In the genomic region with DNA sequence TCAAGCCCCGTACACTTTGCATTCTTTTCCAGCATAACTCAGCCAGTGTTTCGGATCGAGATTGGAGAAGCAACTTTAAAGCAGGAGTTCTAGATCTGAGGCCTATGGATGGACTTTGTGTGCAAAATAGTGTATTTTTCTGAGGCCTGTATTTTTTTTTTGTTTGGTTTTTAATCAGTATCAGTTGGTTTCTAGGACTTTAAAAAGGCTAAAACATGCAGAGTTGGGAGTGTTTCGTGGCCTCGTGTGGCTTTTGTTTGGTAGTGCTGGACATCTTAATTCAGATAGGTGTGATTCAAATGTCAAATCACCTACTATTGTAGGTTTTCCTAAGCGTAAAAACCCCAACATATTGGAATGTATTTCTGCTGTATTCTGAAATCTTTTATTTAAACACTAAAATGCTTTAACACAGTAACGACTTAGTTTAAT, we compare ENCODE assay signal across 8 cellular contexts. TPM values are rescaled to one million over a fixed set of nuclear protein-coding genes. Genes with fewer than 3 reads are reported as not detected.
DNase-seq lines count a peak whose midpoint lies in the region; ATAC-seq lines count a peak whose summit lies in the region.

No MANE protein-coding gene starts in this region.

- intact Hi-C loops in activated CD4-positive, alpha-beta T cell treated with anti-CD3 and anti-CD28 coated beads, Interleukin-2, amount 10 ng/mL, durations not matched to agents 24 days and 14 days (cut with micrococcal nuclease): loop anchor here (5.0 to 10.0 kb wide), 2 partner anchors 744 to 1286 kb away; no protein-coding TSS in a partner anchor

- ATAC-seq in HG02973 (IDR thresholded peaks at IDR 0.05; ENCODE audit: unreplicated experiment): no peak

- H3K4me3 Mint-ChIP-seq in activated CD4-positive, alpha-beta T cell treated with anti-CD3 and anti-CD28 coated beads, Interleukin-2, amount 10 ng/mL, durations not matched to agents 24 days and 14 days: peak overlapping the region; percentile 99

- no peaks in the 10 kb centered on the region for H3K9me3 Mint-ChIP-seq in activated CD4-positive, alpha-beta T cell treated with anti-CD3 and anti-CD28 coated beads, Interleukin-2, amount 10 ng/mL, durations not matched to agents 24 days and 14 days

- H3K36me3 ChIP-seq in NT2/D1 (ENCODE audit: insufficient read depth, insufficient read length, low read length): peaks cover 12% of the 10 kb centered on the region
- peaks cover 7% of the 10 kb centered on the region for H3K36me3 ChIP-seq in ectodermal cell (ENCODE audit: control insufficient read depth, insufficient read depth, low read length)
- peaks cover 13% of the 10 kb centered on the region for H3K36me3 ChIP-seq in neuron (ENCODE audit: insufficient read depth, low read length)

- H3K4me3 ChIP-seq in NT2/D1 (ENCODE audit: insufficient read length, low read depth) (peak overlapping the region; percentile 82), ectodermal cell (ENCODE audit: insufficient read depth, low read depth, low read length) (peak overlapping the region; percentile 71), neuron (ENCODE audit: low read length) (peak overlapping the region; percentile 94)

- H3K27me3 ChIP-seq in NT2/D1 (ENCODE audit: insufficient read depth, insufficient read length): no peaks in the 10 kb centered on the region
- H3K27me3 ChIP-seq in ectodermal cell (ENCODE audit: control insufficient read depth, insufficient read depth, low read length, poor library complexity, severe bottlenecking): no peaks in the 10 kb centered on the region
- no peaks in the 10 kb centered on the region for H3K27me3 ChIP-seq in neuron (ENCODE audit: insufficient read depth, low read length)

- peak overlapping the region; percentile 91 for H2AFZ ChIP-seq in neuron (ENCODE audit: low read depth, low read length)

- H3K4me1 ChIP-seq in NT2/D1 (ENCODE audit: insufficient read depth, insufficient read length): no peaks in the 10 kb centered on the region
- no peaks in the 10 kb centered on the region for H3K4me1 ChIP-seq in ectodermal cell (ENCODE audit: control insufficient read depth, insufficient read depth, low read length)
- peaks cover 18% of the 10 kb centered on the region for H3K4me1 ChIP-seq in neuron (ENCODE audit: insufficient read depth, low read length)

- H3K4me1 Mint-ChIP-seq in activated CD4-positive, alpha-beta T cell treated with anti-CD3 and anti-CD28 coated beads, Interleukin-2, amount 10 ng/mL, durations not matched to agents 24 days and 14 days: peaks cover 27% of the 10 kb centered on the region

- no peaks in the 10 kb centered on the region; the same call in 1 of the 2 replicates for H3K9me3 ChIP-seq in NT2/D1 (ENCODE audit: insufficient read depth, low read length)
- no peaks in the 10 kb centered on the region for H3K9me3 ChIP-seq in ectodermal cell (ENCODE audit: control insufficient read depth, low read length)
- H3K9me3 ChIP-seq in neuron (ENCODE audit: low read length): peaks cover 9% of the 10 kb centered on the region

- no peaks in the 10 kb centered on the region for H3K27me3 Mint-ChIP-seq in activated CD4-positive, alpha-beta T cell treated with anti-CD3 and anti-CD28 coated beads, Interleukin-2, amount 10 ng/mL, durations not matched to agents 24 days and 14 days

- H3K27ac ChIP-seq in ectodermal cell (ENCODE audit: insufficient read depth, low read depth, low read length, poor library complexity, severe bottlenecking): peak overlapping the region; percentile 61

- H3K9ac ChIP-seq in NT2/D1 (ENCODE audit: insufficient read length, low read depth): peak overlapping the region; percentile 79

- H3K36me3 Mint-ChIP-seq in activated CD4-positive, alpha-beta T cell treated with anti-CD3 and anti-CD28 coated beads, Interleukin-2, amount 10 ng/mL, durations not matched to agents 24 days and 14 days (ENCODE audit: low read depth): peaks cover 24% of the 10 kb centered on the region

- no peak for DNase-seq in activated CD4-positive, alpha-beta T cell treated with anti-CD3 and anti-CD28 coated beads, Interleukin-2, amount 10 ng/mL, durations not matched to agents 24 days and 14 days
- no peak for DNase-seq in activated CD4-positive, alpha-beta T cell treated with anti-CD3 and anti-CD28 coated beads, Interleukin-2, amount 50 U/mL, for 4 hours
- DNase-seq in NT2/D1 (ENCODE audit: low read depth, low spot score) (no peak), ecto neural progenitor cell (ENCODE audit: low spot score) (no peak)
- DNase-seq in effector CD8-positive, alpha-beta T cell (lab: John Stamatoyannopoulos, UW): no peak

- peak overlapping the region; percentile 99 for H3K27ac Mint-ChIP-seq in activated CD4-positive, alpha-beta T cell treated with anti-CD3 and anti-CD28 coated beads, Interleukin-2, amount 10 ng/mL, durations not matched to agents 24 days and 14 days

- WGBS in ectodermal cell, 2 experiments: 0 to 1% methylated on average over 5 of the region's 7 CpGs

RNA-seq across cellular contexts. Expression of a gene that starts 0.3 kb away (rescaled TPM):
- 7.8 and 8.4 TPM in 2 replicates for total RNA-seq in activated CD4-positive, alpha-beta T cell treated with anti-CD3 and anti-CD28 coated beads, Interleukin-2, amount 10 ng/mL, durations not matched to agents 24 days and 14 days
- polyA plus RNA-seq in ectodermal cell (2013, experiment 1 of 4): 6.7 TPM
- 7.0 TPM for polyA plus RNA-seq in ectodermal cell (2013, experiment 2 of 4)
- polyA plus RNA-seq in ectodermal cell (2013, experiment 3 of 4): 8.3 TPM
- polyA plus RNA-seq in ectodermal cell (2013, experiment 4 of 4): 7.7 TPM

RNA-seq across cellular contexts. Expression of a gene that starts 0.8 kb away (rescaled TPM):
- 18.8 and 19.7 TPM in 2 replicates for total RNA-seq in activated CD4-positive, alpha-beta T cell treated with anti-CD3 and anti-CD28 coated beads, Interleukin-2, amount 10 ng/mL, durations not matched to agents 24 days and 14 days
- polyA plus RNA-seq in ectodermal cell (2013, experiment 1 of 4): 25.3 TPM
- polyA plus RNA-seq in ectodermal cell (2013, experiment 2 of 4): 28.1 TPM
- polyA plus RNA-seq in ectodermal cell (2013, experiment 3 of 4): 24.6 TPM
- polyA plus RNA-seq in ectodermal cell (2013, experiment 4 of 4): 30.0 TPM

RNA-seq across cellular contexts. Expression of a gene that starts 47.3 kb away (rescaled TPM):
- 3.1 and 3.4 TPM in 2 replicates for total RNA-seq in activated CD4-positive, alpha-beta T cell treated with anti-CD3 and anti-CD28 coated beads, Interleukin-2, amount 10 ng/mL, durations not matched to agents 24 days and 14 days
- polyA plus RNA-seq in ectodermal cell (2013, experiment 1 of 4): 32.3 TPM
- 39.5 TPM for polyA plus RNA-seq in ectodermal cell (2013, experiment 2 of 4)
- polyA plus RNA-seq in ectodermal cell (2013, experiment 3 of 4): 28.8 TPM
- polyA plus RNA-seq in ectodermal cell (2013, experiment 4 of 4): 29.4 TPM
